In the genomic region with DNA sequence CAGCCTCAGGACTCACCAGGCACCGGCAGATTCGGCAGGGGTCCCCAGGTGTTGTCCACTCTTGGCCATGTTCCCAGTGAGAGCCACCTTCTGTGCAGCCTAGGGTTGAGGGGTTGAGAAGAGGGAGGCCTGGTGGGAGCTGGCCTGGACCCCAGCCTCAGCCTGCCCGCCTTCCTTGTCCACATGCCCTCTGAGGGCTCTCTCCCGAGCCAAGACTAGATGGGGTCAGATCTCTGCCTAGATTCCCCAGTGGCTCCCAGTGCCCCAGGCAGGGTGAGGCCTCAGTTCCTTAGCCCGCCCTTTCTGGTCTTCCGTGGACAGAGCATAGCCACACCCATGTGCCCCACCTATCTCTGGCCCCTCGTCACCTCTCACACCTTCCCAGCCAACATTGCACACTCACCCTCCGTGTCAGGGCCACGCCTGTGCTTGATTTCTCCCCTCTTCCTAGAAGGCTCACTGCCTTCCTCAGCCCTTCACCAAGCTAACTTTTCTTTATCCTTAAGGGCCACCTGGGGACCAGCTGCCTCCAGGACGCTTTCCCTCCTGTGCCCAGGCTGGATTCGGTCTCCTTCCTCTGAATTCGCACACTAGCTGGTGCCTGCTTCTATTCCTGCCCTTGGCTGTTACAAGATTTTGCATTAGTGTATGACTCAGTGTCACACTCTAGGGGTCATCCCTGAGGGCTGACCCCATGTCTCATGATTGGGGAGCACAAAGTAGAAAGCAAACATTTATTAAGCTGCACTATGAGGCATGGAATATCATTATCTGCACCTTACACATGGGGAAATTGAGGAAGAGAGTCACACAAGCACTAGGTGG, we compare ENCODE assay signal across 1 cellular context.
A peak's percentile ranks its signal among the peaks of the same experiment; 100 is the strongest.
TF ChIP-seq lines count a peak whose summit lies in the region.

No MANE protein-coding gene starts in this region.

TF ChIP-seq in K562, 482 proteins besides CTCF, POLR2A, EP300 and RAD21 (continued from another document and continues in another):
- TF ChIP-seq, protein P1, sequence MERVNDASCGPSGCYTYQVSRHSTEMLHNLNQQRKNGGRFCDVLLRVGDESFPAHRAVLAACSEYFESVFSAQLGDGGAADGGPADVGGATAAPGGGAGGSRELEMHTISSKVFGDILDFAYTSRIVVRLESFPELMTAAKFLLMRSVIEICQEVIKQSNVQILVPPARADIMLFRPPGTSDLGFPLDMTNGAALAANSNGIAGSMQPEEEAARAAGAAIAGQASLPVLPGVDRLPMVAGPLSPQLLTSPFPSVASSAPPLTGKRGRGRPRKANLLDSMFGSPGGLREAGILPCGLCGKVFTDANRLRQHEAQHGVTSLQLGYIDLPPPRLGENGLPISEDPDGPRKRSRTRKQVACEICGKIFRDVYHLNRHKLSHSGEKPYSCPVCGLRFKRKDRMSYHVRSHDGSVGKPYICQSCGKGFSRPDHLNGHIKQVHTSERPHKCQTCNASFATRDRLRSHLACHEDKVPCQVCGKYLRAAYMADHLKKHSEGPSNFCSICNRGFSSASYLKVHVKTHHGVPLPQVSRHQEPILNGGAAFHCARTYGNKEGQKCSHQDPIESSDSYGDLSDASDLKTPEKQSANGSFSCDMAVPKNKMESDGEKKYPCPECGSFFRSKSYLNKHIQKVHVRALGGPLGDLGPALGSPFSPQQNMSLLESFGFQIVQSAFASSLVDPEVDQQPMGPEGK (CRISPR knock-in tag; IDR thresholded peaks at IDR 0.05; ENCODE audit: borderline replicate concordance) = no peak
- no peak for TF ChIP-seq RBM25 (IDR thresholded peaks at IDR 0.05; ENCODE audit: low read depth, low read length, severe bottlenecking)
- no peak for TF ChIP-seq SAP30 (IDR thresholded peaks at IDR 0.05; ENCODE audit: borderline replicate concordance, insufficient read depth, low read depth, low read length, poor library complexity, severe bottlenecking)
- no peak for TF ChIP-seq NFXL1 (CRISPR knock-in tag; IDR thresholded peaks at IDR 0.05)
- TF ChIP-seq SRSF9 (IDR thresholded peaks at IDR 0.05; ENCODE audit: borderline replicate concordance, low read depth, low read length) = no peak
- no peak for TF ChIP-seq CBX3 (IDR thresholded peaks at IDR 0.05; ENCODE audit: borderline replicate concordance in 1 of 2, low read length in 2 of 2)
- TF ChIP-seq FIP1L1 (IDR thresholded peaks at IDR 0.05; ENCODE audit: low read depth, low read length, poor library complexity, severe bottlenecking) = no peak
- TF ChIP-seq ZNF586 (CRISPR knock-in tag; conservative IDR thresholded peaks at IDR 0.05) = no peak
- TF ChIP-seq ID3 (CRISPR knock-in tag; IDR thresholded peaks at IDR 0.05) = no peak
- TF ChIP-seq ID3 (tag; IDR thresholded peaks at IDR 0.05) = no peak
- TF ChIP-seq ETV5 (CRISPR knock-in tag; IDR thresholded peaks at IDR 0.05; ENCODE audit: low read depth) = no peak
- TF ChIP-seq BCOR (IDR thresholded peaks at IDR 0.05) = 0 out of 2 replicates have a peak, but pooled peaks have one; percentile 28
- no peak for TF ChIP-seq ERF (CRISPR knock-in tag; IDR thresholded peaks at IDR 0.05)
- no peak for TF ChIP-seq E2F3 (CRISPR knock-in tag; IDR thresholded peaks at IDR 0.05)
- TF ChIP-seq PHF21A (IDR thresholded peaks at IDR 0.05; ENCODE audit: borderline replicate concordance, low read depth) = no peak
- no peak for TF ChIP-seq DIDO1 (tag; IDR thresholded peaks at IDR 0.05; ENCODE audit: low read depth)
- TF ChIP-seq PML (IDR thresholded peaks at IDR 0.05; ENCODE audit: low read length) = no peak
- TF ChIP-seq PHF20 (IDR thresholded peaks at IDR 0.05; ENCODE audit: partially characterized antibody) = no peak
- TF ChIP-seq RBFOX2 (IDR thresholded peaks at IDR 0.05; ENCODE audit: low read depth, low read length) = peak; percentile 44
- no peak for TF ChIP-seq IRF2 (CRISPR knock-in tag; IDR thresholded peaks at IDR 0.05)
- no peak for TF ChIP-seq ZBTB1 (CRISPR knock-in tag; IDR thresholded peaks at IDR 0.05; ENCODE audit: borderline replicate concordance, low read depth)
- no peak for TF ChIP-seq MAFG (tag; conservative IDR thresholded peaks at IDR 0.05)
- TF ChIP-seq POLR2H (tag; IDR thresholded peaks at IDR 0.05; ENCODE audit: low read depth) = no peak
- no peak for TF ChIP-seq CBX1 (IDR thresholded peaks at IDR 0.05; ENCODE audit: low read depth)
- TF ChIP-seq ZNF766 (CRISPR knock-in tag; conservative IDR thresholded peaks at IDR 0.05) = no peak
- no peak for TF ChIP-seq CHD4 (IDR thresholded peaks at IDR 0.05; ENCODE audit: insufficient read depth, insufficient replicate concordance, low read depth, low read length, poor library complexity, severe bottlenecking)
- no peak for TF ChIP-seq ATF2 (CRISPR knock-in tag; IDR thresholded peaks at IDR 0.05)
- TF ChIP-seq, protein P2, sequence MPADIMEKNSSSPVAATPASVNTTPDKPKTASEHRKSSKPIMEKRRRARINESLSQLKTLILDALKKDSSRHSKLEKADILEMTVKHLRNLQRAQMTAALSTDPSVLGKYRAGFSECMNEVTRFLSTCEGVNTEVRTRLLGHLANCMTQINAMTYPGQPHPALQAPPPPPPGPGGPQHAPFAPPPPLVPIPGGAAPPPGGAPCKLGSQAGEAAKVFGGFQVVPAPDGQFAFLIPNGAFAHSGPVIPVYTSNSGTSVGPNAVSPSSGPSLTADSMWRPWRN (IDR thresholded peaks at IDR 0.05; ENCODE audit: low read depth) = no peak
- TF ChIP-seq ARID1B (IDR thresholded peaks at IDR 0.05) = peak; percentile 61
- no peak for TF ChIP-seq IRF1 (CRISPR knock-in tag; IDR thresholded peaks at IDR 0.05; ENCODE audit: borderline replicate concordance)
- no peak for TF ChIP-seq ZNF212 (CRISPR knock-in tag; IDR thresholded peaks at IDR 0.05)
- no peak for TF ChIP-seq ZNF316 (IDR thresholded peaks at IDR 0.05)
- TF ChIP-seq HNRNPUL1 (IDR thresholded peaks at IDR 0.05; ENCODE audit: low read length) = no peak
- TF ChIP-seq ZC3H4 (CRISPR knock-in tag; IDR thresholded peaks at IDR 0.05; ENCODE audit: borderline replicate concordance) = no peak
- TF ChIP-seq, protein P3, sequence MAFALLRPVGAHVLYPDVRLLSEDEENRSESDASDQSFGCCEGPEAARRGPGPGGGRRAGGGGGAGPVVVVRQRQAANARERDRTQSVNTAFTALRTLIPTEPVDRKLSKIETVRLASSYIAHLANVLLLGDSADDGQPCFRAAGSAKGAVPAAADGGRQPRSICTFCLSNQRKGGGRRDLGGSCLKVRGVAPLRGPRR (CRISPR knock-in tag; IDR thresholded peaks at IDR 0.05) = no peak
- TF ChIP-seq CHD1 (IDR thresholded peaks at IDR 0.05; ENCODE audit: low read length) = no peak
- no peak for TF ChIP-seq ZNF274 (IDR thresholded peaks at IDR 0.05; ENCODE audit: borderline replicate concordance, low read depth, low read length)
- TF ChIP-seq NCOA4 (IDR thresholded peaks at IDR 0.05; ENCODE audit: partially characterized antibody) = no peak
- no peak for TF ChIP-seq NFE2 (IDR thresholded peaks at IDR 0.05; ENCODE audit: low read depth)
- TF ChIP-seq CHAMP1 (IDR thresholded peaks at IDR 0.05) = no peak
- no peak for TF ChIP-seq ZNF655 (CRISPR knock-in tag; IDR thresholded peaks at IDR 0.05)
- TF ChIP-seq, protein P4, sequence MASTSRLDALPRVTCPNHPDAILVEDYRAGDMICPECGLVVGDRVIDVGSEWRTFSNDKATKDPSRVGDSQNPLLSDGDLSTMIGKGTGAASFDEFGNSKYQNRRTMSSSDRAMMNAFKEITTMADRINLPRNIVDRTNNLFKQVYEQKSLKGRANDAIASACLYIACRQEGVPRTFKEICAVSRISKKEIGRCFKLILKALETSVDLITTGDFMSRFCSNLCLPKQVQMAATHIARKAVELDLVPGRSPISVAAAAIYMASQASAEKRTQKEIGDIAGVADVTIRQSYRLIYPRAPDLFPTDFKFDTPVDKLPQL (IDR thresholded peaks at IDR 0.05; ENCODE audit: extremely low read depth, insufficient read length) = no peak
- no peak for TF ChIP-seq ZNF707 (CRISPR knock-in tag; conservative IDR thresholded peaks at IDR 0.05)
- TF ChIP-seq SNAPC5 (CRISPR knock-in tag; IDR thresholded peaks at IDR 0.05) = no peak
- TF ChIP-seq, protein P5, sequence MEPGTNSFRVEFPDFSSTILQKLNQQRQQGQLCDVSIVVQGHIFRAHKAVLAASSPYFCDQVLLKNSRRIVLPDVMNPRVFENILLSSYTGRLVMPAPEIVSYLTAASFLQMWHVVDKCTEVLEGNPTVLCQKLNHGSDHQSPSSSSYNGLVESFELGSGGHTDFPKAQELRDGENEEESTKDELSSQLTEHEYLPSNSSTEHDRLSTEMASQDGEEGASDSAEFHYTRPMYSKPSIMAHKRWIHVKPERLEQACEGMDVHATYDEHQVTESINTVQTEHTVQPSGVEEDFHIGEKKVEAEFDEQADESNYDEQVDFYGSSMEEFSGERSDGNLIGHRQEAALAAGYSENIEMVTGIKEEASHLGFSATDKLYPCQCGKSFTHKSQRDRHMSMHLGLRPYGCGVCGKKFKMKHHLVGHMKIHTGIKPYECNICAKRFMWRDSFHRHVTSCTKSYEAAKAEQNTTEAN (CRISPR knock-in tag; IDR thresholded peaks at IDR 0.05) = no peak
- TF ChIP-seq STAT5A (IDR thresholded peaks at IDR 0.05; ENCODE audit: borderline replicate concordance, low read length) = no peak
- no peak for TF ChIP-seq MAZ (CRISPR knock-in tag; conservative IDR thresholded peaks at IDR 0.05 in 1 of 2, IDR thresholded peaks at IDR 0.05 in 1 of 2)
- TF ChIP-seq, protein P6, sequence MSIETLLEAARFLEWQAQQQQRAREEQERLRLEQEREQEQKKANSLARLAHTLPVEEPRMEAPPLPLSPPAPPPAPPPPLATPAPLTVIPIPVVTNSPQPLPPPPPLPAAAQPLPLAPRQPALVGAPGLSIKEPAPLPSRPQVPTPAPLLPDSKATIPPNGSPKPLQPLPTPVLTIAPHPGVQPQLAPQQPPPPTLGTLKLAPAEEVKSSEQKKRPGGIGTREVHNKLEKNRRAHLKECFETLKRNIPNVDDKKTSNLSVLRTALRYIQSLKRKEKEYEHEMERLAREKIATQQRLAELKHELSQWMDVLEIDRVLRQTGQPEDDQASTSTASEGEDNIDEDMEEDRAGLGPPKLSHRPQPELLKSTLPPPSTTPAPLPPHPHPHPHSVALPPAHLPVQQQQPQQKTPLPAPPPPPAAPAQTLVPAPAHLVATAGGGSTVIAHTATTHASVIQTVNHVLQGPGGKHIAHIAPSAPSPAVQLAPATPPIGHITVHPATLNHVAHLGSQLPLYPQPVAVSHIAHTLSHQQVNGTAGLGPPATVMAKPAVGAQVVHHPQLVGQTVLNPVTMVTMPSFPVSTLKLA (conservative IDR thresholded peaks at IDR 0.05) = no peak
- TF ChIP-seq BCL6 (CRISPR knock-in tag; IDR thresholded peaks at IDR 0.05) = no peak
- TF ChIP-seq ZZZ3 (IDR thresholded peaks at IDR 0.05) = no peak
- TF ChIP-seq CBX5 (IDR thresholded peaks at IDR 0.05; ENCODE audit: borderline replicate concordance, low read depth) = no peak
- no peak for TF ChIP-seq ETS1 (conservative IDR thresholded peaks at IDR 0.05; ENCODE audit: control insufficient read depth, low read depth, low read length)
